ENCODE assay signal across 18 cellular contexts in genomic region chr15:99404454-99404853, GRCh38.
A peak's percentile ranks its signal among the peaks of the same experiment; 100 is the strongest.
DNase-seq lines count a peak whose midpoint lies in the region; ATAC-seq and TF ChIP-seq lines count a peak whose summit lies in the region.
"Had no signal": no experiment of that assay in that cellular context is flagged by ENCODE, and none has a peak within 500 bp of the region (broad histone marks: within the 10 kb centered on the region; RNA-seq: fewer than 3 reads in every experiment).

No MANE protein-coding gene starts in this region.

- H3K36me3 ChIP-seq in SK-N-SH (replicated peaks in 1 of 2; ENCODE audit: control insufficient read depth in 1 of 2, insufficient read depth in 2 of 2, low read length in 1 of 2) = no peaks in the 10 kb centered on the region
- no peaks in the 10 kb centered on the region for H3K36me3 ChIP-seq in SJCRH30
- no peaks in the 10 kb centered on the region for H3K36me3 ChIP-seq in HAP-1 (replicated peaks)
- H3K36me3 ChIP-seq: BLaER1 had no signal

- H3K4me3 ChIP-seq in SK-N-SH (ENCODE audit: low read depth in 2 of 2, low read length in 1 of 2) = no peak overlapping the region
- no peak overlapping the region for H3K4me3 ChIP-seq in SJCRH30
- H3K4me3 ChIP-seq in HAP-1 = no peak overlapping the region
- H3K4me3 ChIP-seq: BLaER1, GM23248 had no signal

- no peak overlapping the region for H3K4me3 Mint-ChIP-seq in stimulated activated naive CD8-positive, alpha-beta T cell treated with anti-CD3 and anti-CD28 coated beads, Interleukin-15, amount 100 ng/mL, for 72 hours
- no peak overlapping the region for H3K4me3 Mint-ChIP-seq in nephron
- H3K4me3 Mint-ChIP-seq: CD8-positive, alpha-beta memory T cell had no signal

- H3K27ac Mint-ChIP-seq in stimulated activated naive CD8-positive, alpha-beta T cell treated with anti-CD3 and anti-CD28 coated beads, Interleukin-15, amount 100 ng/mL, for 72 hours = no peak overlapping the region
- peak overlapping the region in 2 of 3 experiments; percentile 29 to 40 for H3K27ac Mint-ChIP-seq in nephron
- H3K27ac Mint-ChIP-seq: CD8-positive, alpha-beta memory T cell had no signal

- H3K27me3 ChIP-seq in SK-N-SH (ENCODE audit: insufficient read depth) = no peaks in the 10 kb centered on the region
- no peaks in the 10 kb centered on the region for H3K27me3 ChIP-seq in SJCRH30
- H3K27me3 ChIP-seq in HAP-1 (ENCODE audit: low read depth) = no peaks in the 10 kb centered on the region
- H3K27me3 ChIP-seq: BLaER1 had no signal

- no peak for TF ChIP-seq RAD21 in SK-N-SH (IDR thresholded peaks at IDR 0.05; ENCODE audit: low read length)

- no peak overlapping the region for H3K9ac ChIP-seq in SK-N-SH
- H3K9ac ChIP-seq: BLaER1, GM23248 had no signal

- TF ChIP-seq CTCF in SK-N-SH (IDR thresholded peaks at IDR 0.05) = no peak
- TF ChIP-seq CTCF in nephron (IDR thresholded peaks at IDR 0.05; ENCODE audit: unreplicated experiment in 3 of 3) = no peak

- H3K4me1 ChIP-seq in SK-N-SH (ENCODE audit: control insufficient read depth in 1 of 2, insufficient read depth in 2 of 2, low read depth in 1 of 2, low read length in 1 of 2) = peaks cover 18 to 19% of the 10 kb centered on the region in 2 experiments
- peaks cover 12% of the 10 kb centered on the region for H3K4me1 ChIP-seq in SJCRH30
- no peaks in the 10 kb centered on the region for H3K4me1 ChIP-seq in HAP-1
- H3K4me1 ChIP-seq: Caco-2 had no signal

- peaks cover 7% of the 10 kb centered on the region for H3F3A ChIP-seq in SK-N-SH (replicated peaks; ENCODE audit: insufficient read depth)

- H4K20me1 ChIP-seq in SK-N-SH (ENCODE audit: insufficient read depth) = no peaks in the 10 kb centered on the region
- H4K20me1 ChIP-seq: BLaER1 had no signal

- no peaks in the 10 kb centered on the region for H3K36me3 Mint-ChIP-seq in nephron (ENCODE audit: low read depth)
- H3K36me3 Mint-ChIP-seq: CD8-positive, alpha-beta memory T cell had no signal

- WGBS in SK-N-SH (ENCODE audit: low lambda C conversion rate) = 94% methylated on average over 6 of the region's 16 CpGs

- CTCF ChIA-PET in SK-N-SH (lab: Yijun Ruan, JAX) = no interaction called here

- H3K27me3 Mint-ChIP-seq in stimulated activated naive CD8-positive, alpha-beta T cell treated with anti-CD3 and anti-CD28 coated beads, Interleukin-15, amount 100 ng/mL, for 72 hours = no peaks in the 10 kb centered on the region
- H3K27me3 Mint-ChIP-seq in nephron (ENCODE audit: low read depth) = peaks cover 3% of the 10 kb centered on the region

- TF ChIP-seq EP300 in SK-N-SH (IDR thresholded peaks at IDR 0.05; ENCODE audit: borderline replicate concordance in 1 of 2, low read depth in 1 of 2, low read length in 1 of 2) = no peak

- DNase-seq in SK-N-SH = peak; percentile 20
- no peak for DNase-seq in stimulated activated naive CD8-positive, alpha-beta T cell treated with anti-CD3 and anti-CD28 coated beads, Interleukin-15, amount 100 ng/mL, for 72 hours
- DNase-seq in stimulated activated naive CD8-positive, alpha-beta T cell treated with anti-CD3 and anti-CD28 coated beads, Interleukin-15, Interleukin-2, amounts not matched to agents 100 U/mL and 50 U/mL, for 24 hours = no peak
- DNase-seq in SJCRH30 = no peak
- DNase-seq in HAP-1 (ENCODE audit: low spot score in 2 of 2) = no peak
- DNase-seq: AML-193; Caco-2; CD8-positive, alpha-beta memory T cell; DND-41; GDM1; GM23248; IMR-90; KBM-7 had no signal

- no peaks in the 10 kb centered on the region for H3K79me2 ChIP-seq in SK-N-SH (ENCODE audit: insufficient read depth)

- POLR2A ChIA-PET in SK-N-SH (lab: Yijun Ruan, JAX) = no interaction called here

- peaks cover 36% of the 10 kb centered on the region for H3K4me1 Mint-ChIP-seq in stimulated activated naive CD8-positive, alpha-beta T cell treated with anti-CD3 and anti-CD28 coated beads, Interleukin-15, amount 100 ng/mL, for 72 hours
- peaks cover 57% of the 10 kb centered on the region for H3K4me1 Mint-ChIP-seq in nephron

- H3K27ac ChIP-seq in SK-N-SH (ENCODE audit: low read depth in 2 of 2, low read length in 1 of 2) = no peak overlapping the region
- no peak overlapping the region for H3K27ac ChIP-seq in SJCRH30
- H3K27ac ChIP-seq: 22Rv1, BLaER1, GM23248 had no signal

- no peaks in the 10 kb centered on the region for H3K9me2 ChIP-seq in SK-N-SH

- H3K4me2 ChIP-seq in SK-N-SH = no peak overlapping the region
- H3K4me2 ChIP-seq: BLaER1 had no signal

- in situ Hi-C loops in HAP-1 (cut with MboI; ENCODE audit: low sequenced_read_pairs) = no loop called here

- ATAC-seq in SK-N-SH treated with all-trans-retinoic acid at 6 μM for 48 hours (no peak), HG02884 (IDR thresholded peaks at IDR 0.05; ENCODE audit: unreplicated experiment) (no peak)
- ATAC-seq in stimulated activated naive CD8-positive, alpha-beta T cell treated with anti-CD3 and anti-CD28 coated beads, Interleukin-15, amount 100 ng/mL, for 72 hours = peak; percentile 28
- no peak for ATAC-seq in stimulated activated naive CD8-positive, alpha-beta T cell treated with anti-CD3 and anti-CD28 coated beads, Interleukin-15, Interleukin-2, amounts not matched to agents 100 U/mL and 50 U/mL, for 24 hours

- H3K9me3 ChIP-seq in SK-N-SH (no peaks in the 10 kb centered on the region), SJCRH30 (replicated peaks) (no peaks in the 10 kb centered on the region), HAP-1 (no peaks in the 10 kb centered on the region)
- H3K9me3 ChIP-seq: BLaER1, Caco-2 had no signal

- H3K9me3 Mint-ChIP-seq in stimulated activated naive CD8-positive, alpha-beta T cell treated with anti-CD3 and anti-CD28 coated beads, Interleukin-15, amount 100 ng/mL, for 72 hours = no peaks in the 10 kb centered on the region
- H3K9me3 Mint-ChIP-seq in nephron = no peaks in the 10 kb centered on the region
- H3K9me3 Mint-ChIP-seq: CD8-positive, alpha-beta memory T cell had no signal

- H2AFZ ChIP-seq in SK-N-SH (ENCODE audit: low read depth) = no peak overlapping the region
- H2AFZ ChIP-seq: GM23248 had no signal

TF ChIP-seq in SK-N-SH, 30 proteins besides CTCF, POLR2A, EP300 and RAD21:
- no peak for TF ChIP-seq FOXM1 (IDR thresholded peaks at IDR 0.05; ENCODE audit: low read depth)
- TF ChIP-seq TCF12 (IDR thresholded peaks at IDR 0.05) = no peak
- no peak for TF ChIP-seq GATA2 (CRISPR knock-in tag; IDR thresholded peaks at IDR 0.05)
- no peak for TF ChIP-seq RFX5 (IDR thresholded peaks at IDR 0.05; ENCODE audit: low read length)
- no peak for TF ChIP-seq CHD2 (IDR thresholded peaks at IDR 0.05; ENCODE audit: low read length, partially characterized antibody)
- no peak for TF ChIP-seq NFIC (IDR thresholded peaks at IDR 0.05; ENCODE audit: borderline replicate concordance)
- no peak for TF ChIP-seq TEAD4 (IDR thresholded peaks at IDR 0.05; ENCODE audit: borderline replicate concordance, insufficient read depth)
TF ChIP-seq in SK-N-SH: peak in this region for 0.

TF ChIP-seq in SK-N-SH treated with all-trans-retinoic acid at 6 μM for 48 hours, 23 proteins besides CTCF, POLR2A, EP300 and RAD21:
- TF ChIP-seq ZNF8 (CRISPR knock-in tag; IDR thresholded peaks at IDR 0.05) (no peak), ZNF70 (CRISPR knock-in tag; IDR thresholded peaks at IDR 0.05) (no peak), ZFP3 (CRISPR knock-in tag; IDR thresholded peaks at IDR 0.05) (no peak), SNAI2 (CRISPR knock-in tag; IDR thresholded peaks at IDR 0.05) (no peak), ISL1 (CRISPR knock-in tag; IDR thresholded peaks at IDR 0.05) (no peak), TOX (CRISPR knock-in tag; IDR thresholded peaks at IDR 0.05; ENCODE audit: borderline replicate concordance) (no peak), OSR1 (CRISPR knock-in tag; IDR thresholded peaks at IDR 0.05) (no peak), PPARA (CRISPR knock-in tag; IDR thresholded peaks at IDR 0.05; ENCODE audit: borderline replicate concordance) (no peak), ZNF565 (CRISPR knock-in tag; conservative IDR thresholded peaks at IDR 0.05; ENCODE audit: low read depth) (no peak), ARNTL (CRISPR knock-in tag; IDR thresholded peaks at IDR 0.05; ENCODE audit: borderline replicate concordance, low read depth) (no peak), RARB (CRISPR knock-in tag; IDR thresholded peaks at IDR 0.05) (no peak)
- TF ChIP-seq, protein P1, sequence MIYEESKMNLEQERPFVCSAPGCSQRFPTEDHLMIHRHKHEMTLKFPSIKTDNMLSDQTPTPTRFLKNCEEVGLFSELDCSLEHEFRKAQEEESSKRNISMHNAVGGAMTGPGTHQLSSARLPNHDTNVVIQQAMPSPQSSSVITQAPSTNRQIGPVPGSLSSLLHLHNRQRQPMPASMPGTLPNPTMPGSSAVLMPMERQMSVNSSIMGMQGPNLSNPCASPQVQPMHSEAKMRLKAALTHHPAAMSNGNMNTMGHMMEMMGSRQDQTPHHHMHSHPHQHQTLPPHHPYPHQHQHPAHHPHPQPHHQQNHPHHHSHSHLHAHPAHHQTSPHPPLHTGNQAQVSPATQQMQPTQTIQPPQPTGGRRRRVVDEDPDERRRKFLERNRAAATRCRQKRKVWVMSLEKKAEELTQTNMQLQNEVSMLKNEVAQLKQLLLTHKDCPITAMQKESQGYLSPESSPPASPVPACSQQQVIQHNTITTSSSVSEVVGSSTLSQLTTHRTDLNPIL (CRISPR knock-in tag; IDR thresholded peaks at IDR 0.05; ENCODE audit: low read depth) = no peak

Comparison
In these comparisons a context has a peak if more than half of its experiments do, and no peak if none do; other contexts are left out.
1. H3K27ac Mint-ChIP-seq: peak in nephron (2 of 3); none in stimulated activated naive CD8-positive, alpha-beta T cell treated with anti-CD3 and anti-CD28 coated beads, Interleukin-15, amount 100 ng/mL, for 72 hours (0 of 2).